In the genomic region with DNA sequence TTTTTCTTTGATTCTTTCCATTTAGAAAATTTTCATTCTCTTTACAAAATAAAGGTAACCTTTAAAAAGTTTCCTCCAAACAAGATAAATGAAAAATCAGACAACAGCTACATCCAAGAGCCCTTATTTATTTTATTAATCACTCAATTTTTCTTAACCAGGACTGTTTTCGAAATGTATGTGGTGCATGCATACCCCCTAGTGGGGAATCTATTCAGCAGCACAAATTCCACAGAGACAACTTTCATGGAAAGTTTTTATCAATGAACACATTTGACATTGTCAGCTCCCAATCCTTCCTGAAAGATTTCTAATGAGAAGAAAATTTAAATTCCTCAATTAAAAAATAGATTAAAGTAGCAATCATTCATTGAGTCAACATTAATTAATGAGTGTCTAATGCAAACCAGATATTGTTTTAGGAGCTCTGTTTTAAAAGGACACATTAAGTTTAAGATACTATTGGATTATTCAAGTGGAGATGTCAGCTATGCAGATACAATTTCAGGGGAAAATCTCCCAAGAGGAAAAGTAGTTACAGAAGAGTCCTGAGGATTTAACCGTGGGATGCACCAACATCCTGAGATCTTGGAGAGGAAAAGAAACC, we compare ENCODE assay signal across 8 cellular contexts. TPM values are rescaled to one million over a fixed set of nuclear protein-coding genes. Genes with fewer than 3 reads are reported as not detected.
DNase-seq lines count a peak whose midpoint lies in the region; ATAC-seq, FAIRE-seq and TF ChIP-seq lines count a peak whose summit lies in the region.

No MANE protein-coding gene starts in this region.

- intact Hi-C loops in activated CD4-positive, alpha-beta T cell treated with anti-CD3 and anti-CD28 coated beads for 36 hours (cut with DNase I, micrococcal nuclease) = loop anchor here (1.0 to 10.0 kb wide), 4 partner anchors 112 to 1071 kb away; no protein-coding TSS in a partner anchor

- H3K9me3 Mint-ChIP-seq in activated CD4-positive, alpha-beta T cell treated with anti-CD3 and anti-CD28 coated beads for 36 hours (ENCODE audit: low read depth) = no peaks in the 10 kb centered on the region
- H3K9me3 Mint-ChIP-seq in stimulated activated naive CD8-positive, alpha-beta T cell treated with anti-CD3 and anti-CD28 coated beads, Interleukin-15, amount 100 ng/mL, for 72 hours = no peaks in the 10 kb centered on the region

- POLR2A ChIA-PET in activated CD4-positive, alpha-beta T cell treated with anti-CD3 and anti-CD28 coated beads for 36 hours (lab: Charles Lee) = no interaction called here

- no peak overlapping the region for H3K4me3 Mint-ChIP-seq in activated CD4-positive, alpha-beta T cell treated with anti-CD3 and anti-CD28 coated beads for 36 hours
- no peak overlapping the region for H3K4me3 Mint-ChIP-seq in stimulated activated naive CD8-positive, alpha-beta T cell treated with anti-CD3 and anti-CD28 coated beads, Interleukin-15, amount 100 ng/mL, for 72 hours

- DNase-seq in SW480 (ENCODE audit: low spot score) = peak; percentile 30
- DNase-seq in hepatic stellate cell (ENCODE audit: low spot score) = peak; percentile 40
- peak; percentile 30 for DNase-seq in urothelium cell line (ENCODE audit: low spot score)
- no peak for DNase-seq in activated CD4-positive, alpha-beta T cell treated with anti-CD3 and anti-CD28 coated beads for 36 hours
- no peak for DNase-seq in stimulated activated naive CD8-positive, alpha-beta T cell treated with anti-CD3 and anti-CD28 coated beads, Interleukin-15, amount 100 ng/mL, for 72 hours

- no peak for FAIRE-seq in urothelium cell line (lab: Jason Lieb, UNC)

- no peaks in the 10 kb centered on the region for H3K36me3 Mint-ChIP-seq in activated CD4-positive, alpha-beta T cell treated with anti-CD3 and anti-CD28 coated beads for 36 hours (ENCODE audit: low read depth)

- H3K27me3 Mint-ChIP-seq in activated CD4-positive, alpha-beta T cell treated with anti-CD3 and anti-CD28 coated beads for 36 hours = peaks cover 38% of the 10 kb centered on the region
- H3K27me3 Mint-ChIP-seq in stimulated activated naive CD8-positive, alpha-beta T cell treated with anti-CD3 and anti-CD28 coated beads, Interleukin-15, amount 100 ng/mL, for 72 hours = peaks cover 67% of the 10 kb centered on the region

- H3K4me1 Mint-ChIP-seq in activated CD4-positive, alpha-beta T cell treated with anti-CD3 and anti-CD28 coated beads for 36 hours = peaks cover 4% of the 10 kb centered on the region
- peaks cover 6% of the 10 kb centered on the region for H3K4me1 Mint-ChIP-seq in stimulated activated naive CD8-positive, alpha-beta T cell treated with anti-CD3 and anti-CD28 coated beads, Interleukin-15, amount 100 ng/mL, for 72 hours

- TF ChIP-seq CTCF in 22Rv1 (IDR thresholded peaks at IDR 0.05) (peak; percentile 83), GM12872 (IDR thresholded peaks at IDR 0.05; ENCODE audit: insufficient read depth, low read depth, low read length) (peak; percentile 50)

- H3K27ac Mint-ChIP-seq in activated CD4-positive, alpha-beta T cell treated with anti-CD3 and anti-CD28 coated beads for 36 hours = no peak overlapping the region
- no peak overlapping the region for H3K27ac Mint-ChIP-seq in stimulated activated naive CD8-positive, alpha-beta T cell treated with anti-CD3 and anti-CD28 coated beads, Interleukin-15, amount 100 ng/mL, for 72 hours

- CTCF ChIA-PET in activated CD4-positive, alpha-beta T cell treated with anti-CD3 and anti-CD28 coated beads for 36 hours (lab: Charles Lee) = interaction anchor here (0.7 to 1.3 kb wide), 5 partner anchors 9 to 115 kb away, joined by 3 to 9 read pairs (median 3); a partner anchor contains a TSS

- no peak overlapping the region for H3K27ac ChIP-seq in 22Rv1

- ATAC-seq in activated CD4-positive, alpha-beta T cell treated with anti-CD3 and anti-CD28 coated beads for 36 hours = no peak
- ATAC-seq in stimulated activated naive CD8-positive, alpha-beta T cell treated with anti-CD3 and anti-CD28 coated beads, Interleukin-15, amount 100 ng/mL, for 72 hours = no peak
- no peak for ATAC-seq in HG02938 (IDR thresholded peaks at IDR 0.05; ENCODE audit: unreplicated experiment)

RNA-seq across cellular contexts. Expression of a gene that starts 5.2 kb away (rescaled TPM):
- not detected for total RNA-seq in activated CD4-positive, alpha-beta T cell treated with anti-CD3 and anti-CD28 coated beads for 36 hours

RNA-seq across cellular contexts. Expression of a gene that starts 8.8 kb away (rescaled TPM):
- total RNA-seq in activated CD4-positive, alpha-beta T cell treated with anti-CD3 and anti-CD28 coated beads for 36 hours = 100 to 1,000 TPM; 103 to 115 TPM

RNA-seq across cellular contexts. Expression of a gene that starts 57.9 kb away (rescaled TPM):
- not detected for total RNA-seq in activated CD4-positive, alpha-beta T cell treated with anti-CD3 and anti-CD28 coated beads for 36 hours

Comparison
In these comparisons a context has a peak if more than half of its experiments do, and no peak if none do; other contexts are left out.
1. DNase-seq: peak in SW480 (single experiment), hepatic stellate cell (single experiment) and urothelium cell line (single experiment); none in activated CD4-positive, alpha-beta T cell treated with anti-CD3 and anti-CD28 coated beads for 36 hours (single experiment) and stimulated activated naive CD8-positive, alpha-beta T cell treated with anti-CD3 and anti-CD28 coated beads, Interleukin-15, amount 100 ng/mL, for 72 hours (0 of 2).